In the genomic region with DNA sequence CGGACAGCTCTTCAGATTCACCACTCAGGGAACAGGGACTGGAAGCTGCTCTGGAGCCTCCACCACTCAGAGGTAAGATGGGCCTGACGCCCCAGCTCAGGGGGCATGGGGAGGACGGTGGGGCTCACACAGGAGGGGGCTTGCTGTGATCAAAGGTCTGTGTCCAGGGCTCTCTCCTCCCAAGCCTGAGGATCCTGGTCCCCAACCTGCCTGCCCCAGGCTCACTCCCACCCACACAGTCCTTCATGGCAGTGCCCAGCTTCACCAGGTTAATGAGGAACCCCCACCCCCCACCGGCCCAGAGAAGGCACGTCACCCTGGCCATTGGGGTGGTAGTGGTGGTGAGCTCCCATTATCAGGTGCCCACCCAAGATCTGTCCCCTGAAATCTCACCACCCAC, we compare ENCODE assay signal across 28 cellular contexts.
"Had no signal": no experiment of that assay in that cellular context is flagged by ENCODE, and none has a peak within 500 bp of the region (broad histone marks: within the 10 kb centered on the region; RNA-seq: fewer than 3 reads in every experiment).

No MANE protein-coding gene starts in this region.

- H3K27me3 Mint-ChIP-seq: activated CD4-positive, alpha-beta T cell treated with anti-CD3 and anti-CD28 coated beads, Interleukin-2, amount 10 ng/mL, durations not matched to agents 24 days and 14 days; activated naive CD4-positive, alpha-beta T cell treated with anti-CD3 and anti-CD28 coated beads, Interleukin-2, amount 10 ng/mL, durations not matched to agents 7 days and 5 days; activated naive CD8-positive, alpha-beta T cell; activated naive CD8-positive, alpha-beta T cell treated with anti-CD3 and anti-CD28 coated beads, Interleukin-2, amount 50 U/mL, for 24 hours; activated T-cell treated with anti-CD3 and anti-CD28 coated beads, Interleukin-2, amount 50 U/mL, for 24 hours; brain had no signal

- H3K4me3 Mint-ChIP-seq: activated CD4-positive, alpha-beta T cell treated with anti-CD3 and anti-CD28 coated beads, Interleukin-2, amount 10 ng/mL, durations not matched to agents 24 days and 14 days; activated CD8-positive, alpha-beta T cell treated with anti-CD3 and anti-CD28 coated beads, Interleukin-2, amount 10 ng/mL, durations not matched to agents 7 days and 5 days; activated naive CD4-positive, alpha-beta T cell treated with anti-CD3 and anti-CD28 coated beads, Interleukin-2, amount 10 ng/mL, durations not matched to agents 7 days and 5 days; activated naive CD8-positive, alpha-beta T cell; activated naive CD8-positive, alpha-beta T cell treated with anti-CD3 and anti-CD28 coated beads, Interleukin-2, amount 50 U/mL, for 24 hours; activated T-cell treated with anti-CD3 and anti-CD28 coated beads, Interleukin-2, amount 50 U/mL, for 24 hours; brain; T-helper 1 cell treated with Interleukin-12 subunit alpha and Interleukin-12 subunit beta and Interleukin-4 antibody, amounts not matched to agents 30 μg/mL and 1 μg/mL, for 36 hours; T-helper 2 cell treated with Interferon-gamma antibody and Interleukin-4, amounts not matched to agents 5 μg/mL and 100 μg/mL, for 36 hours had no signal

- H3K4me3 ChIP-seq: Peyer's patch, SJSA1 had no signal

- H3K36me3 Mint-ChIP-seq: activated naive CD4-positive, alpha-beta T cell treated with anti-CD3 and anti-CD28 coated beads, Interleukin-2, amount 10 ng/mL, durations not matched to agents 7 days and 5 days had no signal

- H3K4me1 ChIP-seq: Peyer's patch, SJSA1 had no signal

- DNase-seq: activated CD4-positive, alpha-beta T cell treated with anti-CD3 and anti-CD28 coated beads, Interleukin-2, amount 10 ng/mL, durations not matched to agents 24 days and 14 days; activated CD4-positive, alpha-beta T cell treated with anti-CD3 and anti-CD28 coated beads, Interleukin-2, amount 50 U/mL, for 48 hours; activated CD8-positive, alpha-beta T cell treated with anti-CD3 and anti-CD28 coated beads, Interleukin-2, amount 10 ng/mL, durations not matched to agents 7 days and 5 days; activated naive CD4-positive, alpha-beta T cell treated with anti-CD3 and anti-CD28 coated beads, Interleukin-2, amount 10 ng/mL, durations not matched to agents 7 days and 5 days; activated naive CD8-positive, alpha-beta T cell treated with anti-CD3 and anti-CD28 coated beads, Interleukin-2, amount 50 U/mL, for 24 hours; activated T-cell treated with anti-CD3 and anti-CD28 coated beads, Interleukin-2, amount 50 U/mL, for 24 hours; anterior cingulate cortex; MM.1S; MV-4-11; NCI-H1092; NCI-H1436 treated with DMSO at 0.1 percent for 48 hours; NCI-H1694 treated with DMSO at 0.1 percent for 48 hours; NCI-H2029; NCI-H345; NCI-H524 treated with DMSO at 0.1 percent for 48 hours; NK-92 treated with Interleukin-12 subunit alpha and Interleukin-12 subunit beta, amount 100 ng/mL, for 24 hours; PC-3; RPMI8226; SHP77 treated with DMSO at 0.1 percent for 48 hours; SK-N-SH had no signal

- H3K36me3 ChIP-seq: Peyer's patch, SJSA1 had no signal

- H3K27ac Mint-ChIP-seq: activated CD4-positive, alpha-beta T cell treated with anti-CD3 and anti-CD28 coated beads, Interleukin-2, amount 10 ng/mL, durations not matched to agents 24 days and 14 days; activated CD8-positive, alpha-beta T cell treated with anti-CD3 and anti-CD28 coated beads, Interleukin-2, amount 10 ng/mL, durations not matched to agents 7 days and 5 days; activated naive CD4-positive, alpha-beta T cell treated with anti-CD3 and anti-CD28 coated beads, Interleukin-2, amount 10 ng/mL, durations not matched to agents 7 days and 5 days; activated naive CD8-positive, alpha-beta T cell; activated naive CD8-positive, alpha-beta T cell treated with anti-CD3 and anti-CD28 coated beads, Interleukin-2, amount 50 U/mL, for 24 hours; activated T-cell treated with anti-CD3 and anti-CD28 coated beads, Interleukin-2, amount 50 U/mL, for 24 hours; activated T-helper 2 cell treated with anti-CD3 and anti-CD28 coated beads, Interferon-gamma antibody, Interleukin-2, Interleukin-4, amounts not matched to agents 10 μg/mL and 5 μg/mL and 100 μg/mL, durations not matched to agents 14 hours and 24 hours and 36 hours; brain; T-helper 1 cell treated with Interleukin-12 subunit alpha and Interleukin-12 subunit beta and Interleukin-4 antibody, amounts not matched to agents 30 μg/mL and 1 μg/mL, for 36 hours; T-helper 2 cell treated with Interferon-gamma antibody and Interleukin-4, amounts not matched to agents 5 μg/mL and 100 μg/mL, for 36 hours had no signal

- H3K9me3 ChIP-seq: SJSA1, SK-N-SH had no signal

- H3K4me1 Mint-ChIP-seq: activated CD4-positive, alpha-beta T cell treated with anti-CD3 and anti-CD28 coated beads, Interleukin-2, amount 10 ng/mL, durations not matched to agents 24 days and 14 days; activated naive CD4-positive, alpha-beta T cell treated with anti-CD3 and anti-CD28 coated beads, Interleukin-2, amount 10 ng/mL, durations not matched to agents 7 days and 5 days; activated naive CD8-positive, alpha-beta T cell treated with anti-CD3 and anti-CD28 coated beads, Interleukin-2, amount 50 U/mL, for 24 hours; brain had no signal

- H3K27ac ChIP-seq: KMS-11, Peyer's patch, SJSA1 had no signal

- H3K27me3 ChIP-seq: Peyer's patch, SJSA1 had no signal
